22 cellular contexts compared by ENCODE assay signal in genomic region chr14:91214306-91214705, GRCh38.
"Had no signal": no experiment of that assay in that cellular context is flagged by ENCODE, and none has a peak within 500 bp of the region (broad histone marks: within the 10 kb centered on the region; RNA-seq: fewer than 3 reads in every experiment).

No MANE protein-coding gene starts in this region.

- H3K36me3 Mint-ChIP-seq: natural killer cell had no signal

- H3K4me1 Mint-ChIP-seq: memory B cell had no signal

- DNase-seq: dermis blood vessel endothelial cell; effector memory CD4-positive, alpha-beta T cell; erythroblast; esophagus squamous epithelium; foreskin melanocyte; hypothalamus; natural killer cell; right lobe of liver; small intestine; stimulated activated CD4-positive, alpha-beta T cell treated with anti-CD3 and anti-CD28 coated beads, Interleukin-12 subunit alpha, Interleukin-12 subunit beta, amount 100 ng/mL, for 4 hours; stimulated activated CD4-positive, alpha-beta T cell treated with anti-CD3 and anti-CD28 coated beads, Interleukin-1b, Interleukin-23, amount 100 ng/mL, for 48 hours; stimulated activated CD4-positive, alpha-beta T cell treated with anti-CD3 and anti-CD28 coated beads, Interleukin-4, amount 100 ng/mL, for 1 hour; stimulated activated CD8-positive, alpha-beta memory T cell treated with anti-CD3 and anti-CD28 coated beads, Interleukin-4, amount 100 ng/mL, for 48 hours; stimulated activated naive CD8-positive, alpha-beta T cell treated with anti-CD3 and anti-CD28 coated beads, Interleukin-15, Interleukin-2, amounts not matched to agents 100 U/mL and 50 U/mL, for 24 hours; substantia nigra; testis; tibial artery had no signal

- H3K4me3 Mint-ChIP-seq: memory B cell, natural killer cell, neural progenitor cell, type B pancreatic cell had no signal

- H3K9me3 Mint-ChIP-seq: memory B cell, natural killer cell, type B pancreatic cell had no signal

- H3K27ac Mint-ChIP-seq: memory B cell, natural killer cell, neural progenitor cell, progenitor cell of endocrine pancreas, type B pancreatic cell had no signal

- H3K27me3 Mint-ChIP-seq: memory B cell, progenitor cell of endocrine pancreas, type B pancreatic cell had no signal

- ATAC-seq: left lobe of liver; natural killer cell; right lobe of liver; stimulated activated naive CD8-positive, alpha-beta T cell treated with anti-CD3 and anti-CD28 coated beads, Interleukin-15, Interleukin-2, amounts not matched to agents 100 U/mL and 50 U/mL, for 24 hours had no signal
